In genomic region chr5:42338136-42338535, GRCh38 we compare ENCODE assay signal across 26 cellular contexts.
"Had no signal": no experiment of that assay in that cellular context is flagged by ENCODE, and none has a peak within 500 bp of the region (broad histone marks: within the 10 kb centered on the region; RNA-seq: fewer than 3 reads in every experiment).

No MANE protein-coding gene starts in this region.

- H3K27ac ChIP-seq: left ventricle myocardium inferior, ovary, right atrium auricular region, skin epidermis, stomach, testis, thyroid gland, transverse colon, upper lobe of left lung, vagina had no signal

- ATAC-seq: mucosa of descending colon; naive thymus-derived CD4-positive, alpha-beta T cell; natural killer cell treated with Interleukin-12 subunit alpha and Interleukin-12 subunit beta and Interleukin-15 and Interleukin-18, amount 100 ng/mL, for 72 hours; sciatic nerve; stimulated activated naive B cell treated with anti-CD40 and anti-IgM and Interleukin-4, amounts not matched to agents 10 μg/mL and 1 μg/mL and 100 μg/mL, for 72 hours; stimulated activated naive CD8-positive, alpha-beta T cell treated with anti-CD3 and anti-CD28 coated beads, Interleukin-15, Interleukin-2, amounts not matched to agents 100 U/mL and 50 U/mL, for 24 hours had no signal

- H3K36me3 ChIP-seq: left ventricle myocardium inferior, ovary, right atrium auricular region, stomach, thyroid gland, transverse colon, upper lobe of left lung, vagina had no signal

- H3K9me3 ChIP-seq: mucosa of descending colon, testis, thyroid gland, transverse colon, vagina had no signal

- H3K27me3 ChIP-seq: ovary, right atrium auricular region, stomach, testis, thyroid gland, transverse colon, upper lobe of left lung, vagina had no signal

- H3K4me3 ChIP-seq: left ventricle myocardium inferior, lung, mucosa of descending colon, ovary, right atrium auricular region, skin epidermis, stomach, testis, thyroid gland, transverse colon, upper lobe of left lung, vagina had no signal

- DNase-seq: hypothalamus; immature natural killer cell; left ventricle myocardium inferior; mesendoderm; midbrain; mucosa of descending colon; naive thymus-derived CD4-positive, alpha-beta T cell; ovary; stimulated activated CD4-positive, alpha-beta T cell treated with anti-CD3 and anti-CD28 coated beads, Interleukin-12 subunit alpha, Interleukin-12 subunit beta, amount 100 ng/mL, for 4 hours; stimulated activated CD4-positive, alpha-beta T cell treated with anti-CD3 and anti-CD28 coated beads, Interleukin-15, amount 100 ng/mL, for 24 hours; stimulated activated CD4-positive, alpha-beta T cell treated with anti-CD3 and anti-CD28 coated beads, Interleukin-2, amount 100 ng/mL, for 24 hours; stimulated activated CD4-positive, alpha-beta T cell treated with anti-CD3 and anti-CD28 coated beads, Interleukin-4, amount 100 ng/mL, for 1 hour; stimulated activated naive B cell treated with anti-CD40 and anti-IgM and Interleukin-4, amounts not matched to agents 10 μg/mL and 1 μg/mL and 100 μg/mL, for 72 hours; stimulated activated naive CD8-positive, alpha-beta T cell treated with anti-CD3 and anti-CD28 coated beads, Interleukin-15, Interleukin-2, amounts not matched to agents 100 U/mL and 50 U/mL, for 24 hours; stomach; testis; thyroid gland; transverse colon; upper lobe of left lung had no signal

- FAIRE-seq: islet of Langerhans had no signal

- H3K4me1 ChIP-seq: left ventricle myocardium inferior, right atrium auricular region, stomach, testis, thyroid gland, transverse colon, upper lobe of left lung, vagina had no signal
